19 cellular contexts compared by ENCODE assay signal in genomic region chr6:119184008-119184665, GRCh38.
"Had no signal": no experiment of that assay in that cellular context is flagged by ENCODE, and none has a peak within 500 bp of the region (broad histone marks: within the 10 kb centered on the region; RNA-seq: fewer than 3 reads in every experiment).

No MANE protein-coding gene starts in this region.

- H3K4me3 Mint-ChIP-seq: activated naive CD8-positive, alpha-beta T cell treated with anti-CD3 and anti-CD28 coated beads, Interleukin-2, amount 10 ng/mL, durations not matched to agents 7 days and 5 days; endodermal cell; mesothelial cell of epicardium; naive thymus-derived CD8-positive, alpha-beta T cell; WTC11 had no signal

- H3K9me3 ChIP-seq: lower lobe of right lung, sigmoid colon, upper lobe of left lung had no signal

- DNase-seq: activated naive CD4-positive, alpha-beta T cell; activated naive CD8-positive, alpha-beta T cell treated with anti-CD3 and anti-CD28 coated beads, Interleukin-2, amount 10 ng/mL, durations not matched to agents 7 days and 5 days; activated T-cell treated with anti-CD3 and anti-CD28 coated beads, Interleukin-2, amount 50 U/mL, for 1 hour; amygdala; cerebellar nuclear complex; endodermal cell; lower lobe of right lung; naive thymus-derived CD8-positive, alpha-beta T cell; sigmoid colon; stimulated activated CD4-positive, alpha-beta T cell treated with anti-CD3 and anti-CD28 coated beads, Interleukin-4, amount 100 ng/mL, for 1 hour; stimulated activated naive CD4-positive, alpha-beta T cell treated with Interleukin-2 at 50 U/mL for 16 hours; T-helper 1 cell; upper lobe of left lung had no signal

- H3K27me3 ChIP-seq: sigmoid colon, upper lobe of left lung had no signal

- H3K4me3 ChIP-seq: coronary artery, lower lobe of right lung, sigmoid colon, upper lobe of left lung had no signal

- H3K27me3 Mint-ChIP-seq: activated naive CD8-positive, alpha-beta T cell treated with anti-CD3 and anti-CD28 coated beads, Interleukin-2, amount 10 ng/mL, durations not matched to agents 7 days and 5 days; naive thymus-derived CD8-positive, alpha-beta T cell had no signal

- H3K27ac Mint-ChIP-seq: activated naive CD8-positive, alpha-beta T cell treated with anti-CD3 and anti-CD28 coated beads, Interleukin-2, amount 10 ng/mL, durations not matched to agents 7 days and 5 days; activated T-helper 2 cell treated with anti-CD3 and anti-CD28 coated beads, Interferon-gamma antibody, Interleukin-2, Interleukin-4, amounts not matched to agents 10 μg/mL and 5 μg/mL and 100 μg/mL, durations not matched to agents 14 hours and 24 hours and 36 hours; endodermal cell; mesothelial cell of epicardium; naive thymus-derived CD8-positive, alpha-beta T cell; WTC11 had no signal

- H3K4me1 ChIP-seq: lower lobe of right lung, sigmoid colon had no signal

- ATAC-seq: left lobe of liver; lower lobe of right lung; naive thymus-derived CD8-positive, alpha-beta T cell; WTC11 had no signal

- H3K9me3 Mint-ChIP-seq: activated naive CD8-positive, alpha-beta T cell treated with anti-CD3 and anti-CD28 coated beads, Interleukin-2, amount 10 ng/mL, durations not matched to agents 7 days and 5 days; activated T-helper 2 cell treated with anti-CD3 and anti-CD28 coated beads, Interferon-gamma antibody, Interleukin-2, Interleukin-4, amounts not matched to agents 10 μg/mL and 5 μg/mL and 100 μg/mL, durations not matched to agents 14 hours and 24 hours and 36 hours; endodermal cell; mesothelial cell of epicardium; naive thymus-derived CD8-positive, alpha-beta T cell had no signal

- H3K27ac ChIP-seq: coronary artery, epithelial cell of prostate, lower lobe of right lung, sigmoid colon, upper lobe of left lung had no signal
